Comparison of ENCODE assay signal across 34 cellular contexts in the genomic region with DNA sequence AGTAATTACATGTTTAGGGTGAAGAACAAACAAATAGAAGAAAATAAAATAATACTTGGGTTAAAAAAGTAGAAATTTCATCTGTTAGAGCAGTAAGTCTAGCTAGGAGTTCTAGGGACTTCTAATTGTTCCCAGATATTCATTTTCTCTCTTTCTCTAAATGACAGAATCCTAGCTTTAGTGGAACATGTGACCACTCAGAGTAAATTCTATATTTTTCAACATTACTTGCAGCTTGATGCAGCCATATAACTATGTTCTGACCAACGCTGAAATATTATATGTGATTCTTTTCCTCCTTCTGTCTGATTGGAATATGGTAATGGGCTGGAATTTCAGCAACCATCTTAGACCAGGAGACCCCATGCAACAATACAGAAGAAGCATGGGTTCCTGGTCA. TPM values are rescaled to one million over a fixed set of nuclear protein-coding genes. Genes with fewer than 3 reads are reported as not detected.
"Had no signal": no experiment of that assay in that cellular context is flagged by ENCODE, and none has a peak within 500 bp of the region (broad histone marks: within the 10 kb centered on the region; RNA-seq: fewer than 3 reads in every experiment).

No MANE protein-coding gene starts in this region.

- H3K27me3 ChIP-seq: colonic mucosa, gastroesophageal sphincter, hepatocyte, pancreas, sigmoid colon, uterus had no signal

- H3K4me1 Mint-ChIP-seq: activated naive CD4-positive, alpha-beta T cell treated with anti-CD3 and anti-CD28 coated beads, Interleukin-2, amount 10 ng/mL, durations not matched to agents 7 days and 5 days; naive B cell; nephron progenitor cell; stimulated activated memory B cell treated with anti-CD40 and anti-IgM and Interleukin-4, amounts not matched to agents 10 μg/mL and 1 μg/mL and 100 μg/mL, for 72 hours; stimulated activated naive CD8-positive, alpha-beta T cell treated with anti-CD3 and anti-CD28 coated beads, Interleukin-15, amount 100 ng/mL, for 72 hours had no signal

- H3K4me3 ChIP-seq: colonic mucosa, gastroesophageal sphincter, hepatocyte, left ventricle myocardium inferior, lung, pancreas, psoas muscle, sigmoid colon, smooth muscle cell, uterus had no signal

- H3K4me3 Mint-ChIP-seq: activated CD4-positive, alpha-beta memory T cell treated with anti-CD3 and anti-CD28 coated beads for 36 hours; activated naive CD4-positive, alpha-beta T cell treated with anti-CD3 and anti-CD28 coated beads, Interleukin-2, amount 10 ng/mL, durations not matched to agents 7 days and 5 days; activated T-helper 1 cell treated with anti-CD3 and anti-CD28 coated beads, Interleukin-12 subunit alpha, Interleukin-12 subunit beta, Interleukin-2, Interleukin-4 antibody, amounts not matched to agents 30 ng/mL and 10 ng/mL and 1 ng/mL, durations not matched to agents 14 hours and 24 hours and 36 hours; naive B cell; nephron progenitor cell; stimulated activated memory B cell treated with anti-CD40 and anti-IgM and Interleukin-4, amounts not matched to agents 10 μg/mL and 1 μg/mL and 100 μg/mL, for 72 hours; stimulated activated naive CD8-positive, alpha-beta T cell treated with anti-CD3 and anti-CD28 coated beads, Interleukin-15, amount 100 ng/mL, for 72 hours; T-helper 1 cell treated with Interleukin-12 subunit alpha and Interleukin-12 subunit beta and Interleukin-4 antibody, amounts not matched to agents 30 μg/mL and 1 μg/mL, for 36 hours; type B pancreatic cell had no signal

- H3K4me1 ChIP-seq: colonic mucosa, gastroesophageal sphincter, left ventricle myocardium inferior, pancreas, psoas muscle, sigmoid colon, uterus had no signal

- H3K9me3 Mint-ChIP-seq: activated CD4-positive, alpha-beta memory T cell treated with anti-CD3 and anti-CD28 coated beads for 36 hours; activated naive CD4-positive, alpha-beta T cell treated with anti-CD3 and anti-CD28 coated beads, Interleukin-2, amount 10 ng/mL, durations not matched to agents 7 days and 5 days; activated T-helper 1 cell treated with anti-CD3 and anti-CD28 coated beads, Interleukin-12 subunit alpha, Interleukin-12 subunit beta, Interleukin-2, Interleukin-4 antibody, amounts not matched to agents 30 ng/mL and 10 ng/mL and 1 ng/mL, durations not matched to agents 14 hours and 24 hours and 36 hours; stimulated activated naive CD8-positive, alpha-beta T cell treated with anti-CD3 and anti-CD28 coated beads, Interleukin-15, amount 100 ng/mL, for 72 hours; T-helper 1 cell treated with Interleukin-12 subunit alpha and Interleukin-12 subunit beta and Interleukin-4 antibody, amounts not matched to agents 30 μg/mL and 1 μg/mL, for 36 hours; type B pancreatic cell had no signal

- H3K36me3 ChIP-seq: colonic mucosa, gastroesophageal sphincter, left ventricle myocardium inferior, pancreas, sigmoid colon, uterus, WERI-Rb-1 had no signal

- H3K27ac Mint-ChIP-seq: activated CD4-positive, alpha-beta memory T cell treated with anti-CD3 and anti-CD28 coated beads for 36 hours; activated naive CD4-positive, alpha-beta T cell treated with anti-CD3 and anti-CD28 coated beads, Interleukin-2, amount 10 ng/mL, durations not matched to agents 7 days and 5 days; activated T-helper 1 cell treated with anti-CD3 and anti-CD28 coated beads, Interleukin-12 subunit alpha, Interleukin-12 subunit beta, Interleukin-2, Interleukin-4 antibody, amounts not matched to agents 30 ng/mL and 10 ng/mL and 1 ng/mL, durations not matched to agents 14 hours and 24 hours and 36 hours; naive B cell; nephron progenitor cell; stimulated activated memory B cell treated with anti-CD40 and anti-IgM and Interleukin-4, amounts not matched to agents 10 μg/mL and 1 μg/mL and 100 μg/mL, for 72 hours; stimulated activated naive CD8-positive, alpha-beta T cell treated with anti-CD3 and anti-CD28 coated beads, Interleukin-15, amount 100 ng/mL, for 72 hours; T-helper 1 cell treated with Interleukin-12 subunit alpha and Interleukin-12 subunit beta and Interleukin-4 antibody, amounts not matched to agents 30 μg/mL and 1 μg/mL, for 36 hours; type B pancreatic cell had no signal

- H3K36me3 Mint-ChIP-seq: activated CD4-positive, alpha-beta memory T cell treated with anti-CD3 and anti-CD28 coated beads for 36 hours; activated naive CD4-positive, alpha-beta T cell treated with anti-CD3 and anti-CD28 coated beads, Interleukin-2, amount 10 ng/mL, durations not matched to agents 7 days and 5 days; naive B cell; stimulated activated memory B cell treated with anti-CD40 and anti-IgM and Interleukin-4, amounts not matched to agents 10 μg/mL and 1 μg/mL and 100 μg/mL, for 72 hours had no signal

- DNase-seq: activated CD4-positive, alpha-beta memory T cell treated with anti-CD3 and anti-CD28 coated beads for 36 hours; activated CD4-positive, alpha-beta T cell treated with anti-CD3 and anti-CD28 coated beads for 48 hours; activated CD8-positive, alpha-beta memory T cell treated with anti-CD3 and anti-CD28 coated beads, Interleukin-2, amount 50 U/mL, for 4 hours; activated effector memory CD4-positive, alpha-beta T cell treated with anti-CD3 and anti-CD28 coated beads, Interleukin-2, amount 50 U/mL, for 16 hours; activated naive CD4-positive, alpha-beta T cell treated with anti-CD3 and anti-CD28 coated beads, Interleukin-2, amount 10 ng/mL, durations not matched to agents 7 days and 5 days; activated T-cell treated with anti-CD3 and anti-CD28 coated beads, Interleukin-2, amount 50 U/mL, for 1 hour; colonic mucosa; effector memory CD4-positive, alpha-beta T cell; islet precursor cell; left ventricle myocardium inferior; mesendoderm; naive B cell; nephron progenitor cell; pancreas; psoas muscle; sigmoid colon; stimulated activated CD4-positive, alpha-beta T cell treated with anti-CD3 and anti-CD28 coated beads, Interleukin-1b, Interleukin-23, amount 100 ng/mL, for 48 hours; stimulated activated CD4-positive, alpha-beta T cell treated with anti-CD3 and anti-CD28 coated beads, Interleukin-4, amount 100 ng/mL, for 4 hours; stimulated activated CD8-positive, alpha-beta memory T cell treated with anti-CD3 and anti-CD28 coated beads, Interleukin-4, amount 100 ng/mL, for 48 hours; stimulated activated naive CD8-positive, alpha-beta T cell treated with anti-CD3 and anti-CD28 coated beads, Interleukin-15, amount 100 ng/mL, for 72 hours; substantia nigra; SW 1271; T-helper 9 cell; uterus; WERI-Rb-1 had no signal

- H3K27ac ChIP-seq: colonic mucosa, gastroesophageal sphincter, left ventricle myocardium inferior, pancreas, psoas muscle, sigmoid colon, uterus, WERI-Rb-1 had no signal

- H3K27me3 Mint-ChIP-seq: activated CD4-positive, alpha-beta memory T cell treated with anti-CD3 and anti-CD28 coated beads for 36 hours; stimulated activated memory B cell treated with anti-CD40 and anti-IgM and Interleukin-4, amounts not matched to agents 10 μg/mL and 1 μg/mL and 100 μg/mL, for 72 hours; type B pancreatic cell had no signal

- H3K9me3 ChIP-seq: colonic mucosa, gastroesophageal sphincter, left ventricle myocardium inferior, pancreas, psoas muscle, sigmoid colon, uterus had no signal

RNA-seq across cellular contexts. Expression of a gene that starts 8.1 kb away (rescaled TPM):
- total RNA-seq: activated CD8-positive, alpha-beta memory T cell treated with anti-CD3 and anti-CD28 coated beads for 36 hours; activated T-helper 1 cell treated with anti-CD3 and anti-CD28 coated beads, Interleukin-12 subunit alpha, Interleukin-12 subunit beta, Interleukin-2, Interleukin-4 antibody, amounts not matched to agents 30 ng/mL and 10 ng/mL and 1 ng/mL, durations not matched to agents 14 hours and 24 hours and 36 hours had no signal

RNA-seq across cellular contexts. Expression of a gene that starts 58.4 kb away (rescaled TPM):
- total RNA-seq: activated CD4-positive, alpha-beta memory T cell treated with anti-CD3 and anti-CD28 coated beads for 36 hours; activated CD8-positive, alpha-beta memory T cell treated with anti-CD3 and anti-CD28 coated beads for 36 hours; activated T-helper 1 cell treated with anti-CD3 and anti-CD28 coated beads, Interleukin-12 subunit alpha, Interleukin-12 subunit beta, Interleukin-2, Interleukin-4 antibody, amounts not matched to agents 30 ng/mL and 10 ng/mL and 1 ng/mL, durations not matched to agents 14 hours and 24 hours and 36 hours had no signal
